Comparison of ENCODE assay signal across 15 cellular contexts in genomic region chr12:121829250-121829918, GRCh38. TPM values are rescaled to one million over a fixed set of nuclear protein-coding genes. Genes with fewer than 3 reads are reported as not detected.
DNase-seq lines count a peak whose midpoint lies in the region; ATAC-seq lines count a peak whose summit lies in the region.
"Had no signal": no experiment of that assay in that cellular context is flagged by ENCODE, and none has a peak within 500 bp of the region (broad histone marks: within the 10 kb centered on the region; RNA-seq: fewer than 3 reads in every experiment).

No MANE protein-coding gene starts in this region.

- H3K27me3 ChIP-seq in naive thymus-derived CD4-positive, alpha-beta T cell (ENCODE audit: control insufficient read depth in 2 of 2, insufficient read depth in 2 of 2, low read length in 2 of 2), result no peaks in the 10 kb centered on the region
- H3K27me3 ChIP-seq: Peyer's patch had no signal

- CTCF ChIA-PET in activated CD8-positive, alpha-beta T cell treated with anti-CD3 and anti-CD28 coated beads, Interleukin-2, amount 10 ng/mL, durations not matched to agents 7 days and 5 days (lab: Charles Lee), result interaction anchor here (0.6 to 1.4 kb wide), 2 partner anchors 17 to 35 kb away, joined by 3 read pairs; no protein-coding TSS in a partner anchor
- CTCF ChIA-PET in naive thymus-derived CD4-positive, alpha-beta T cell (lab: Charles Lee), result no interaction called here

- intact Hi-C loops in left ventricle myocardium superior (cut with micrococcal nuclease), result no loop called here
- intact Hi-C loops in left cardiac atrium (cut with DNase I), result loop anchor here in 1 of 2 donors (10.0 kb wide), 1 partner anchor 55 kb away; the partner anchor contains the start of gene PSMD9
- intact Hi-C loops in naive thymus-derived CD4-positive, alpha-beta T cell (cut with micrococcal nuclease), result no loop called here

- peaks cover 12 to 77% (median 14%) of the 10 kb centered on the region in 3 experiments for H3K36me3 ChIP-seq in naive thymus-derived CD4-positive, alpha-beta T cell (ENCODE audit: control insufficient read depth in 2 of 3, insufficient read depth in 3 of 3, low read length in 3 of 3)

- no peak overlapping the region for H3K4me3 ChIP-seq in naive thymus-derived CD4-positive, alpha-beta T cell (ENCODE audit: low read length)
- H3K4me3 ChIP-seq: Peyer's patch, prostate gland had no signal

- no peaks in the 10 kb centered on the region for H3K9me3 Mint-ChIP-seq in activated CD8-positive, alpha-beta T cell treated with anti-CD3 and anti-CD28 coated beads, Interleukin-2, amount 10 ng/mL, durations not matched to agents 7 days and 5 days (ENCODE audit: insufficient read depth)
- H3K9me3 Mint-ChIP-seq in stimulated activated effector memory CD8-positive, alpha-beta T cell treated with anti-CD3 and anti-CD28 coated beads, Interleukin-12 subunit alpha, Interleukin-12 subunit beta, amount 100 ng/mL, for 72 hours, result no peaks in the 10 kb centered on the region
- H3K9me3 Mint-ChIP-seq in naive thymus-derived CD4-positive, alpha-beta T cell, result peaks cover 0 to 6% (median 0%) of the 10 kb centered on the region in 11 donors
- H3K9me3 Mint-ChIP-seq: T-cell had no signal

- no peak overlapping the region for H3K4me3 Mint-ChIP-seq in activated CD8-positive, alpha-beta T cell treated with anti-CD3 and anti-CD28 coated beads, Interleukin-2, amount 10 ng/mL, durations not matched to agents 7 days and 5 days
- no peak overlapping the region for H3K4me3 Mint-ChIP-seq in stimulated activated effector memory CD8-positive, alpha-beta T cell treated with anti-CD3 and anti-CD28 coated beads, Interleukin-12 subunit alpha, Interleukin-12 subunit beta, amount 100 ng/mL, for 72 hours
- H3K4me3 Mint-ChIP-seq in naive thymus-derived CD4-positive, alpha-beta T cell, result peak overlapping the region in 1 of 10 donors; percentile 53
- H3K4me3 Mint-ChIP-seq: T-cell had no signal

- no peak for DNase-seq in left ventricle myocardium superior
- DNase-seq in left cardiac atrium, result no peak
- no peak for DNase-seq in activated CD8-positive, alpha-beta T cell treated with anti-CD3 and anti-CD28 coated beads, Interleukin-2, amount 10 ng/mL, durations not matched to agents 7 days and 5 days
- no peak for DNase-seq in stimulated activated effector memory CD8-positive, alpha-beta T cell treated with anti-CD3 and anti-CD28 coated beads, Interleukin-12 subunit alpha, Interleukin-12 subunit beta, amount 100 ng/mL, for 72 hours (ENCODE audit: low spot score in 2 of 2)
- no peak for DNase-seq in naive thymus-derived CD4-positive, alpha-beta T cell
- DNase-seq: activated CD8-positive, alpha-beta memory T cell treated with anti-CD3 and anti-CD28 coated beads, Interleukin-2, amount 50 U/mL, for 48 hours; DMS 273 treated with DMSO at 0.1 percent for 48 hours; kidney; NCI-H1417 treated with DMSO at 0.1 percent for 48 hours; NCI-H446 treated with DMSO at 0.1 percent for 48 hours; Peyer's patch; T-cell had no signal

- H3K4me1 ChIP-seq in naive thymus-derived CD4-positive, alpha-beta T cell (ENCODE audit: control insufficient read depth in 2 of 2, insufficient read depth in 2 of 2, low read length in 2 of 2), result no peaks in the 10 kb centered on the region
- H3K4me1 ChIP-seq: Peyer's patch, prostate gland had no signal

- H3K9me3 ChIP-seq in naive thymus-derived CD4-positive, alpha-beta T cell (ENCODE audit: control insufficient read depth in 2 of 3, low read length in 3 of 3), result no peaks in the 10 kb centered on the region
- H3K9me3 ChIP-seq: Peyer's patch, prostate gland had no signal

- ATAC-seq in left ventricle myocardium superior, result peak; percentile 36
- no peak for ATAC-seq in left cardiac atrium
- ATAC-seq in activated CD8-positive, alpha-beta T cell treated with anti-CD3 and anti-CD28 coated beads, Interleukin-2, amount 10 ng/mL, durations not matched to agents 7 days and 5 days, result no peak
- no peak for ATAC-seq in stimulated activated effector memory CD8-positive, alpha-beta T cell treated with anti-CD3 and anti-CD28 coated beads, Interleukin-12 subunit alpha, Interleukin-12 subunit beta, amount 100 ng/mL, for 72 hours
- no peak for ATAC-seq in naive thymus-derived CD4-positive, alpha-beta T cell
- ATAC-seq in GM21723 (IDR thresholded peaks at IDR 0.05; ENCODE audit: unreplicated experiment), result no peak
- ATAC-seq: T-cell had no signal

- H3K27ac Mint-ChIP-seq in activated CD8-positive, alpha-beta T cell treated with anti-CD3 and anti-CD28 coated beads, Interleukin-2, amount 10 ng/mL, durations not matched to agents 7 days and 5 days, result peak overlapping the region; percentile 29
- H3K27ac Mint-ChIP-seq in stimulated activated effector memory CD8-positive, alpha-beta T cell treated with anti-CD3 and anti-CD28 coated beads, Interleukin-12 subunit alpha, Interleukin-12 subunit beta, amount 100 ng/mL, for 72 hours, result peak overlapping the region; percentile 95
- H3K27ac Mint-ChIP-seq in naive thymus-derived CD4-positive, alpha-beta T cell, result peak overlapping the region in 4 of 9 donors; percentile 48 to 80 (median 74)

- no peak overlapping the region for H3K27ac ChIP-seq in naive thymus-derived CD4-positive, alpha-beta T cell (ENCODE audit: low read depth, low read length)
- H3K27ac ChIP-seq: epithelial cell of prostate, Peyer's patch, prostate gland had no signal

- H3K36me3 Mint-ChIP-seq in activated CD8-positive, alpha-beta T cell treated with anti-CD3 and anti-CD28 coated beads, Interleukin-2, amount 10 ng/mL, durations not matched to agents 7 days and 5 days (ENCODE audit: low read depth), result peaks cover 56% of the 10 kb centered on the region
- peaks cover 89% of the 10 kb centered on the region for H3K36me3 Mint-ChIP-seq in stimulated activated effector memory CD8-positive, alpha-beta T cell treated with anti-CD3 and anti-CD28 coated beads, Interleukin-12 subunit alpha, Interleukin-12 subunit beta, amount 100 ng/mL, for 72 hours
- peaks cover 8 to 36% (median 24%) of the 10 kb centered on the region in 5 donors for H3K36me3 Mint-ChIP-seq in naive thymus-derived CD4-positive, alpha-beta T cell

- no peaks in the 10 kb centered on the region for H3K27me3 Mint-ChIP-seq in activated CD8-positive, alpha-beta T cell treated with anti-CD3 and anti-CD28 coated beads, Interleukin-2, amount 10 ng/mL, durations not matched to agents 7 days and 5 days (ENCODE audit: low read depth)
- no peaks in the 10 kb centered on the region for H3K27me3 Mint-ChIP-seq in naive thymus-derived CD4-positive, alpha-beta T cell
- H3K27me3 Mint-ChIP-seq: T-cell had no signal

- POLR2A ChIA-PET in activated CD8-positive, alpha-beta T cell treated with anti-CD3 and anti-CD28 coated beads, Interleukin-2, amount 10 ng/mL, durations not matched to agents 7 days and 5 days (lab: Charles Lee), result interaction anchor here (0.9 kb wide), 1 partner anchor 59 kb away, joined by 3 read pairs; the partner anchor contains the start of gene PSMD9
- POLR2A ChIA-PET in naive thymus-derived CD4-positive, alpha-beta T cell (lab: Charles Lee), result interaction anchor here (0.6 to 0.7 kb wide), 3 partner anchors 35 to 1454 kb away, joined by 3 to 4 read pairs (median 3); no protein-coding TSS in a partner anchor

- H3K4me1 Mint-ChIP-seq in activated CD8-positive, alpha-beta T cell treated with anti-CD3 and anti-CD28 coated beads, Interleukin-2, amount 10 ng/mL, durations not matched to agents 7 days and 5 days (ENCODE audit: low read depth), result no peaks in the 10 kb centered on the region
- H3K4me1 Mint-ChIP-seq in stimulated activated effector memory CD8-positive, alpha-beta T cell treated with anti-CD3 and anti-CD28 coated beads, Interleukin-12 subunit alpha, Interleukin-12 subunit beta, amount 100 ng/mL, for 72 hours, result peaks cover 37% of the 10 kb centered on the region
- peaks cover 0 to 10% (median 6%) of the 10 kb centered on the region in 7 donors for H3K4me1 Mint-ChIP-seq in naive thymus-derived CD4-positive, alpha-beta T cell

RNA-seq across cellular contexts. Expression of gene SETD1B, which starts 25.6 kb away (rescaled TPM):
- total RNA-seq in left ventricle myocardium superior (9.0 TPM), left cardiac atrium (10 to 100 TPM in 1 of 2 donors, 1 to 10 TPM in 1; 9.3 to 11.9 TPM)
- 10 to 100 TPM; 30.0 to 30.9 TPM for total RNA-seq in activated CD8-positive, alpha-beta T cell treated with anti-CD3 and anti-CD28 coated beads, Interleukin-2, amount 10 ng/mL, durations not matched to agents 7 days and 5 days
- 100 to 1,000 TPM in 1 of 5 experiments, 10 to 100 TPM in 4; 35.1 to 124 (median 79.2) TPM for total RNA-seq in naive thymus-derived CD4-positive, alpha-beta T cell
- polyA plus RNA-seq in naive thymus-derived CD4-positive, alpha-beta T cell, result 1 to 10 TPM; 2.1 to 4.3 TPM

RNA-seq across cellular contexts. Expression of gene HPD, which starts 29.3 kb away (rescaled TPM):
- total RNA-seq in left ventricle myocardium superior, result 2.2 TPM
- total RNA-seq in left cardiac atrium, result 1 to 10 TPM; 1.8 to 2.9 TPM
- not detected for total RNA-seq in activated CD8-positive, alpha-beta T cell treated with anti-CD3 and anti-CD28 coated beads, Interleukin-2, amount 10 ng/mL, durations not matched to agents 7 days and 5 days
- not detected for total RNA-seq in naive thymus-derived CD4-positive, alpha-beta T cell
- not detected for polyA plus RNA-seq in naive thymus-derived CD4-positive, alpha-beta T cell
- total RNA-seq: Peyer's patch had no signal

RNA-seq across cellular contexts. Expression of gene RHOF, which starts 35.9 kb away (rescaled TPM):
- total RNA-seq in left ventricle myocardium superior (48.3 TPM), left cardiac atrium (10 to 100 TPM; 14.7 to 25.1 TPM)
- total RNA-seq in activated CD8-positive, alpha-beta T cell treated with anti-CD3 and anti-CD28 coated beads, Interleukin-2, amount 10 ng/mL, durations not matched to agents 7 days and 5 days, result 100 to 1,000 TPM; 145 to 154 TPM
- 100 to 1,000 TPM; 121 to 164 (median 134) TPM for total RNA-seq in naive thymus-derived CD4-positive, alpha-beta T cell
- 100 to 1,000 TPM in 1 of 2 donors, 10 to 100 TPM in 1; 69.2 to 115 TPM for polyA plus RNA-seq in naive thymus-derived CD4-positive, alpha-beta T cell

RNA-seq across cellular contexts. Expression of gene PSMD9, which starts 59.2 kb away (rescaled TPM):
- total RNA-seq in left ventricle myocardium superior, result 30.3 TPM
- total RNA-seq in left cardiac atrium, result 10 to 100 TPM; 33.2 to 34.1 TPM
- 10 to 100 TPM; 62.3 to 70.6 TPM for total RNA-seq in activated CD8-positive, alpha-beta T cell treated with anti-CD3 and anti-CD28 coated beads, Interleukin-2, amount 10 ng/mL, durations not matched to agents 7 days and 5 days
- 10 to 100 TPM; 36.7 to 55.2 (median 46.9) TPM for total RNA-seq in naive thymus-derived CD4-positive, alpha-beta T cell
- 10 to 100 TPM; 85.3 to 92.6 TPM for polyA plus RNA-seq in naive thymus-derived CD4-positive, alpha-beta T cell
